Comparison of ENCODE assay signal across 26 cellular contexts in genomic region chr12:106519587-106519986, GRCh38.
A peak's percentile ranks its signal among the peaks of the same experiment; 100 is the strongest.
DNase-seq lines count a peak whose midpoint lies in the region; ATAC-seq and TF ChIP-seq lines count a peak whose summit lies in the region.
"Had no signal": no experiment of that assay in that cellular context is flagged by ENCODE, and none has a peak within 500 bp of the region (broad histone marks: within the 10 kb centered on the region; RNA-seq: fewer than 3 reads in every experiment).

No MANE protein-coding gene starts in this region.

- peak; percentile 96 for ATAC-seq in SK-N-SH treated with all-trans-retinoic acid at 6 μM for 48 hours
- no peak for ATAC-seq in GM21825 (IDR thresholded peaks at IDR 0.05; ENCODE audit: unreplicated experiment)
- ATAC-seq: activated CD8-positive, alpha-beta memory T cell treated with anti-CD3 and anti-CD28 coated beads, Interleukin-2, amount 10 ng/mL, durations not matched to agents 7 days and 5 days; activated T-cell treated with anti-CD3 and anti-CD28 coated beads, Interleukin-2, amount 50 U/mL, for 72 hours; effector memory CD8-positive, alpha-beta T cell; lower lobe of right lung; right lobe of liver; stimulated activated naive B cell treated with anti-CD40 and anti-IgM and Interleukin-4, amounts not matched to agents 10 μg/mL and 1 μg/mL and 100 μg/mL, for 72 hours had no signal

- DNase-seq in EH (ENCODE audit: low read depth) (peak; percentile 58), hepatic stellate cell (ENCODE audit: low spot score) (peak; percentile 23), retina (peak; percentile 47), hippocampal formation (lab: John Stamatoyannopoulos, UW) (no peak), islet precursor cell (no peak)
- DNase-seq: activated CD4-positive, CD25-positive, alpha-beta regulatory T cell; activated CD8-positive, alpha-beta memory T cell treated with anti-CD3 and anti-CD28 coated beads, Interleukin-2, amount 10 ng/mL, durations not matched to agents 7 days and 5 days; activated naive CD4-positive, alpha-beta T cell; activated T-cell treated with anti-CD3 and anti-CD28 coated beads, Interleukin-2, amount 50 U/mL, for 72 hours; amygdala; CD4-positive, alpha-beta T cell; colonic mucosa; effector memory CD8-positive, alpha-beta T cell; KBM-7; lower lobe of right lung; NCI-H1105 treated with DMSO at 0.1 percent for 48 hours; NCI-H1930; NCI-H524 treated with DMSO at 0.1 percent for 48 hours; posterior cingulate gyrus; right lobe of liver; stimulated activated CD4-positive, alpha-beta T cell treated with anti-CD3 and anti-CD28 coated beads, Interleukin-4, amount 100 ng/mL, for 24 hours; stimulated activated naive B cell treated with anti-CD40 and anti-IgM and Interleukin-4, amounts not matched to agents 10 μg/mL and 1 μg/mL and 100 μg/mL, for 72 hours; T-helper 1 cell; upper lobe of left lung had no signal

TF ChIP-seq in SK-N-SH treated with all-trans-retinoic acid at 6 μM for 48 hours, 23 proteins besides CTCF, POLR2A, EP300 and RAD21:
- TF ChIP-seq CREB5 (CRISPR knock-in tag; IDR thresholded peaks at IDR 0.05; ENCODE audit: low read depth) (0 out of 2 replicates have a peak, but pooled peaks have one; percentile 29), ISL1 (CRISPR knock-in tag; IDR thresholded peaks at IDR 0.05) (peak; percentile 56; the same call in 1 of the 2 replicates), PATZ1 (CRISPR knock-in tag; IDR thresholded peaks at IDR 0.05; ENCODE audit: borderline replicate concordance) (no peak), TSHZ2 (CRISPR knock-in tag; IDR thresholded peaks at IDR 0.05) (no peak), POU6F1 (CRISPR knock-in tag; IDR thresholded peaks at IDR 0.05; ENCODE audit: borderline replicate concordance, low read depth) (no peak), TCF4 (CRISPR knock-in tag; IDR thresholded peaks at IDR 0.05; ENCODE audit: borderline replicate concordance) (peak; percentile 68)
TF ChIP-seq in SK-N-SH treated with all-trans-retinoic acid at 6 μM for 48 hours: peak in this region for 3.

Comparison
In these comparisons a context has a peak if more than half of its experiments do, and no peak if none do; other contexts are left out.
1. DNase-seq: peak in EH (single experiment), hepatic stellate cell (single experiment) and retina (single experiment); none in hippocampal formation (0 of 2) and islet precursor cell (single experiment).